In genomic region chr7:74480861-74481417, GRCh38 we compare ENCODE assay signal across 8 cellular contexts. TPM values are rescaled to one million over a fixed set of nuclear protein-coding genes. Genes with fewer than 3 reads are reported as not detected.
DNase-seq lines count a peak whose midpoint lies in the region; ATAC-seq and TF ChIP-seq lines count a peak whose summit lies in the region.

No MANE protein-coding gene starts in this region.

- DNase-seq in Caco-2 (peak; percentile 55 to 73), SK-N-MC (ENCODE audit: low read depth, low spot score) (no peak), fibroblast of villous mesenchyme (ENCODE audit: low read depth) (peak; percentile 92), AG08396 (ENCODE audit: low spot score) (no peak), HUDEP-2 (lab: John Stamatoyannopoulos, UW; ENCODE audit: unreplicated experiment in 76 of 76) (no peak), OCI-LY7 (ENCODE audit: low spot score) (no peak)

- peak overlapping the region; percentile 77 for H3K27ac Mint-ChIP-seq in Caco-2 (ENCODE audit: unreplicated experiment)

- no peaks in the 10 kb centered on the region for H3K9me2 ChIP-seq in OCI-LY7 (ENCODE audit: insufficient read depth, low read length)

- peak overlapping the region; percentile 43 for H3K4me2 ChIP-seq in parathyroid adenoma (ENCODE audit: low read length)
- no peak overlapping the region for H3K4me2 ChIP-seq in OCI-LY7 (ENCODE audit: low read length)

- H3K27ac ChIP-seq in SK-N-MC (peak overlapping the region; percentile 94), parathyroid adenoma (peak overlapping the region; percentile 85), OCI-LY7 (ENCODE audit: low read depth, low read length, poor library complexity, severe bottlenecking) (no peak overlapping the region)

- no peaks in the 10 kb centered on the region for H3K27me3 Mint-ChIP-seq in Caco-2 (ENCODE audit: insufficient read depth, unreplicated experiment)

- CTCF ChIA-PET in Caco-2 (lab: Charles Lee): no interaction called here
- CTCF ChIA-PET in OCI-LY7 (lab: Charles Lee; ENCODE audit: unreplicated experiment): no interaction called here

- H3K79me2 ChIP-seq in parathyroid adenoma (peaks cover 11% of the 10 kb centered on the region), OCI-LY7 (ENCODE audit: insufficient read depth, low read depth, low read length) (no peaks in the 10 kb centered on the region)

- POLR2A ChIA-PET in Caco-2 (lab: Charles Lee) (no interaction called here), OCI-LY7 (lab: Charles Lee) (no interaction called here)

- H3K9me3 Mint-ChIP-seq in Caco-2 (ENCODE audit: unreplicated experiment): no peaks in the 10 kb centered on the region

- H3K4me1 Mint-ChIP-seq in Caco-2 (ENCODE audit: low read depth, unreplicated experiment): peaks cover 25% of the 10 kb centered on the region

- H3K4me1 ChIP-seq in Caco-2 (peaks cover 43% of the 10 kb centered on the region), parathyroid adenoma (peaks cover 33% of the 10 kb centered on the region), OCI-LY7 (ENCODE audit: insufficient read depth, low read length, poor library complexity, severe bottlenecking) (peaks cover 21% of the 10 kb centered on the region)

- no peak for ATAC-seq in HG03025 (IDR thresholded peaks at IDR 0.05; ENCODE audit: low FRiP score, unreplicated experiment)

- no peak for TF ChIP-seq CTCF in Caco-2 (IDR thresholded peaks at IDR 0.05; ENCODE audit: insufficient read depth in 1 of 2, low read depth in 1 of 2, low read length in 1 of 2, severe bottlenecking in 1 of 2, unreplicated experiment in 1 of 2)
- TF ChIP-seq CTCF in fibroblast of villous mesenchyme (IDR thresholded peaks at IDR 0.05; ENCODE audit: insufficient read depth, low read depth, low read length): no peak
- no peak for TF ChIP-seq CTCF in parathyroid adenoma (IDR thresholded peaks at IDR 0.05)
- no peak for TF ChIP-seq CTCF in OCI-LY7 (conservative IDR thresholded peaks at IDR 0.05; ENCODE audit: low read length)

- intact Hi-C loops in Caco-2 (cut with micrococcal nuclease; ENCODE audit: unreplicated experiment): no loop called here
- intact Hi-C loops in OCI-LY7 (cut with micrococcal nuclease; ENCODE audit: unreplicated experiment): no loop called here

- H3K36me3 ChIP-seq in Caco-2 (ENCODE audit: control insufficient read depth, insufficient read depth, low read length): no peaks in the 10 kb centered on the region
- H3K36me3 ChIP-seq in SK-N-MC (ENCODE audit: insufficient read depth, low read length): no peaks in the 10 kb centered on the region
- no peaks in the 10 kb centered on the region for H3K36me3 ChIP-seq in parathyroid adenoma (ENCODE audit: control insufficient read depth, insufficient read depth, low read length)
- no peaks in the 10 kb centered on the region for H3K36me3 ChIP-seq in OCI-LY7 (ENCODE audit: insufficient read depth, low read length)

- no peaks in the 10 kb centered on the region for H3K9me3 ChIP-seq in Caco-2
- H3K9me3 ChIP-seq in SK-N-MC (ENCODE audit: low read depth, low read length): no peaks in the 10 kb centered on the region
- no peaks in the 10 kb centered on the region for H3K9me3 ChIP-seq in parathyroid adenoma (ENCODE audit: control insufficient read depth, low read length)
- H3K9me3 ChIP-seq in OCI-LY7 (ENCODE audit: low read length): no peaks in the 10 kb centered on the region

- no peak overlapping the region for H3K4me3 Mint-ChIP-seq in Caco-2 (ENCODE audit: unreplicated experiment)

- no peaks in the 10 kb centered on the region for H4K20me1 ChIP-seq in OCI-LY7 (ENCODE audit: insufficient read depth, low read length)

- H3K36me3 Mint-ChIP-seq in Caco-2 (ENCODE audit: insufficient read depth, unreplicated experiment): peaks cover 26% of the 10 kb centered on the region

- H3K4me3 ChIP-seq in Caco-2 (ENCODE audit: low read depth, low read length) (no peak overlapping the region), SK-N-MC (no peak overlapping the region), fibroblast of villous mesenchyme (ENCODE audit: low read depth, low read length) (peak overlapping the region; percentile 54), parathyroid adenoma (ENCODE audit: low read depth, low read length) (peak overlapping the region; percentile 27), OCI-LY7 (ENCODE audit: low read depth, low read length, poor library complexity, severe bottlenecking) (no peak overlapping the region)

- BruUV-seq in Caco-2 (replicated peaks; lab: Mats Ljungman, UMichigan) (no TSS peak), OCI-LY7 (replicated peaks; lab: Mats Ljungman, UMichigan) (no TSS peak)

- peak overlapping the region; percentile 8 for H3K9ac ChIP-seq in SK-N-MC (ENCODE audit: insufficient read length)
- no peak overlapping the region for H3K9ac ChIP-seq in parathyroid adenoma

- no peaks in the 10 kb centered on the region for H3K27me3 ChIP-seq in Caco-2 (replicated peaks; ENCODE audit: control insufficient read depth, insufficient read depth, low read length)
- H3K27me3 ChIP-seq in parathyroid adenoma (ENCODE audit: control insufficient read depth, insufficient read depth, low read length): no peaks in the 10 kb centered on the region

- H2AFZ ChIP-seq in parathyroid adenoma: peak overlapping the region; percentile 89
- no peak overlapping the region for H2AFZ ChIP-seq in OCI-LY7 (ENCODE audit: low read length)

RNA-seq across cellular contexts. Expression of gene GTF2IRD1, which starts 27.2 kb away (rescaled TPM):
- total RNA-seq in Caco-2 (2022) (53.6 and 54.6 TPM in 2 replicates), fibroblast of villous mesenchyme (13.4 and 17.1 TPM in 2 replicates), OCI-LY7 (2022) (29.7 and 34.3 TPM in 2 replicates)
- 4.2 and 4.4 TPM in 2 replicates for total RNA-seq in OCI-LY7 (2014; rRNA removed; shearing (Covaris generic))

Comparison
In these comparisons a context has a peak if more than half of its experiments do, and no peak if none do; other contexts are left out.
1. DNase-seq: peak in Caco-2 (2 of 2) and fibroblast of villous mesenchyme (single experiment); none in SK-N-MC (single experiment), AG08396 (single experiment), HUDEP-2 (0 of 76) and OCI-LY7 (single experiment).
2. H3K4me3 ChIP-seq: peak in fibroblast of villous mesenchyme (single experiment) and parathyroid adenoma (single experiment); none in Caco-2 (single experiment), SK-N-MC (single experiment) and OCI-LY7 (single experiment).